In genomic region chr6:90285611-90286381, GRCh38 we compare ENCODE assay signal across 8 cellular contexts. TPM values are rescaled to one million over a fixed set of nuclear protein-coding genes. Genes with fewer than 3 reads are reported as not detected.
DNase-seq lines count a peak whose midpoint lies in the region; ATAC-seq and TF ChIP-seq lines count a peak whose summit lies in the region.

No MANE protein-coding gene starts in this region.

- peak; percentile 61 for ATAC-seq in GM21717 (IDR thresholded peaks at IDR 0.05; ENCODE audit: unreplicated experiment)

- H3K4me1 ChIP-seq in HUES6 (ENCODE audit: control insufficient read depth, insufficient read depth, low read length), result peaks cover 36% of the 10 kb centered on the region

- in situ Hi-C loops in astrocyte of the spinal cord (cut with HindIII; ENCODE audit: low sequenced_read_pairs), result no loop called here

- DNase-seq in ELF-1 (ENCODE audit: low read depth, low spot score), result peak; percentile 91
- DNase-seq in SK-N-DZ (ENCODE audit: low spot score), result peak; percentile 51
- DNase-seq in astrocyte of the spinal cord (ENCODE audit: low read depth, low spot score), result peak; percentile 94
- DNase-seq in hepatic stellate cell (ENCODE audit: low spot score), result peak; percentile 65
- peak; percentile 52 for DNase-seq in retina
- no peak for DNase-seq in NCI-H1048 (lab: John Stamatoyannopoulos, UW)

- no peaks in the 10 kb centered on the region for H3K36me3 ChIP-seq in HUES6 (ENCODE audit: control insufficient read depth, insufficient read depth, low read length)

- H3K4me3 ChIP-seq in HUES6 (ENCODE audit: low read depth, low read length) (no peak overlapping the region), astrocyte of the spinal cord (ENCODE audit: low read depth, low read length) (no peak overlapping the region)

- peak overlapping the region; percentile 66; the same call in 1 of the 2 replicates for H3K27ac ChIP-seq in HUES6 (ENCODE audit: low read depth, low read length)

- H3K27me3 ChIP-seq in HUES6 (ENCODE audit: control insufficient read depth, insufficient read depth, low read length), result no peaks in the 10 kb centered on the region

- no peak for TF ChIP-seq CTCF in astrocyte of the spinal cord (IDR thresholded peaks at IDR 0.05; ENCODE audit: low read depth, low read length)

- peak overlapping the region; percentile 38 for H3K9ac ChIP-seq in HUES6 (ENCODE audit: low read length)

- H3K9me3 ChIP-seq in HUES6 (ENCODE audit: control insufficient read depth, insufficient read depth, low read depth, low read length), result no peaks in the 10 kb centered on the region

RNA-seq across cellular contexts. Expression of gene BACH2, which starts 10.8 kb away (rescaled TPM):
- 1.7 and 3.7 TPM in 2 replicates for polyA plus RNA-seq in SK-N-DZ (2014; cell fraction: cytosol; rRNA removed)
- polyA plus RNA-seq in SK-N-DZ (2014; cell fraction: nucleus; rRNA removed), result 0.84 and 1.5 TPM in 2 replicates
